13 cellular contexts compared by ENCODE assay signal in genomic region chr5:60210810-60211209, GRCh38.
DNase-seq lines count a peak whose midpoint lies in the region; ATAC-seq and TF ChIP-seq lines count a peak whose summit lies in the region.
"Had no signal": no experiment of that assay in that cellular context is flagged by ENCODE, and none has a peak within 500 bp of the region (broad histone marks: within the 10 kb centered on the region; RNA-seq: fewer than 3 reads in every experiment).

No MANE protein-coding gene starts in this region.

- H3F3A ChIP-seq in GM23248 (ENCODE audit: insufficient read depth): no peaks in the 10 kb centered on the region

- DNase-seq in AG04449 (ENCODE audit: low read depth, low spot score) (no peak), GM23248 (peak; percentile 2), WTC11 (ENCODE audit: low spot score) (peak; percentile 23), left kidney (ENCODE audit: low read depth, low spot score) (peak; percentile 16), ovary (no peak), activated gamma-delta T cell (lab: John Stamatoyannopoulos, UW) (no peak)
- DNase-seq: activated CD4-positive, alpha-beta T cell treated with anti-CD3 and anti-CD28 coated beads, Interleukin-2, amount 50 U/mL, for 4 hours; amniotic stem cell; heart right ventricle; NCI-H1105 had no signal

- in situ Hi-C loops in GM23248 (cut with MboI): no loop called here

- H3K36me3 Mint-ChIP-seq in WTC11: no peaks in the 10 kb centered on the region

- no peaks in the 10 kb centered on the region for H3K9me3 ChIP-seq in GM23248 (ENCODE audit: low read depth)
- H3K9me3 ChIP-seq in ovary: no peaks in the 10 kb centered on the region

- H3K27me3 ChIP-seq in GM23248 (replicated peaks; ENCODE audit: insufficient read depth): peaks cover 12% of the 10 kb centered on the region; the same call in 1 of the 2 replicates
- no peaks in the 10 kb centered on the region for H3K27me3 ChIP-seq in ovary
- H3K27me3 ChIP-seq: heart right ventricle had no signal

- ATAC-seq in WTC11 (peak; percentile 86), HG03354 (IDR thresholded peaks at IDR 0.05; ENCODE audit: poor library complexity, severe bottlenecking, unreplicated experiment) (no peak), GM21360 (IDR thresholded peaks at IDR 0.05; ENCODE audit: unreplicated experiment) (no peak)
- ATAC-seq: heart right ventricle had no signal

- H3K9me3 Mint-ChIP-seq in WTC11: no peaks in the 10 kb centered on the region

- TF ChIP-seq POLR2A in ovary (IDR thresholded peaks at IDR 0.05): no peak

- no peak overlapping the region for H3K27ac Mint-ChIP-seq in WTC11

- intact Hi-C loops in ovary (cut with DNase I): no loop called here

- peak overlapping the region; percentile 49 for H3K4me2 ChIP-seq in GM23248 (ENCODE audit: unreplicated experiment)

- H3K4me3 ChIP-seq in AG04449 (ENCODE audit: low read depth, low read length) (peak overlapping the region; percentile 25; the same call in 1 of the 2 replicates), GM23248 (peak overlapping the region; percentile 55), ovary (no peak overlapping the region)
- H3K4me3 ChIP-seq: SK-N-MC had no signal

- H3K9ac ChIP-seq in GM23248: no peak overlapping the region

- no peaks in the 10 kb centered on the region for H3K79me2 ChIP-seq in GM23248 (ENCODE audit: insufficient read depth)

- POLR2A ChIA-PET in AG04449 (lab: Yijun Ruan, JAX) (no interaction called here), WTC11 (lab: Charles Lee) (no interaction called here)

- CTCF ChIA-PET in AG04449 (lab: Yijun Ruan, JAX) (interaction anchor here (1.0 to 1.9 kb wide), 2 partner anchors 389 to 400 kb away, joined by 3 to 7 read pairs; no protein-coding TSS in a partner anchor), WTC11 (lab: Charles Lee) (interaction anchor here (0.9 to 1.0 kb wide), 2 partner anchors 76 to 397 kb away, joined by 3 to 5 read pairs; no protein-coding TSS in a partner anchor)

- H3K27ac ChIP-seq in GM23248 (no peak overlapping the region), ovary (no peak overlapping the region)
- H3K27ac ChIP-seq: SK-N-MC had no signal

- H2AFZ ChIP-seq in GM23248: peak overlapping the region; percentile 69

- H4K20me1 ChIP-seq in GM23248 (ENCODE audit: insufficient read depth): no peaks in the 10 kb centered on the region

- H3K36me3 ChIP-seq in GM23248 (ENCODE audit: low read depth): no peaks in the 10 kb centered on the region; the same call in 1 of the 2 replicates
- H3K36me3 ChIP-seq in ovary: no peaks in the 10 kb centered on the region
- H3K36me3 ChIP-seq: heart right ventricle had no signal

- 26 to 35% methylated on average over 17 of the region's 17 CpGs for WGBS in GM23248 (ENCODE audit: low coverage in 1 of 2, low lambda C conversion rate in 2 of 2, missing lambda C conversion rate in 2 of 2), 2 experiments
- WGBS in ovary, 3 donors: 78 to 92% (median 79%) methylated on average over 17 of the region's 17 CpGs

- H3K27me3 Mint-ChIP-seq in WTC11 (ENCODE audit: low read depth): no peaks in the 10 kb centered on the region

- H3K4me1 ChIP-seq in GM23248 (ENCODE audit: insufficient read depth): no peaks in the 10 kb centered on the region
- H3K4me1 ChIP-seq in ovary (ENCODE audit: insufficient read depth): no peaks in the 10 kb centered on the region

- TF ChIP-seq EP300 in ovary (IDR thresholded peaks at IDR 0.05): no peak

- peaks cover 9% of the 10 kb centered on the region for H3K4me1 Mint-ChIP-seq in WTC11

- TF ChIP-seq CTCF in AG04449 (IDR thresholded peaks at IDR 0.05; ENCODE audit: insufficient read depth, low read length, missing control alignments): no peak
- TF ChIP-seq CTCF in WTC11 (IDR thresholded peaks at IDR 0.05): no peak
- no peak for TF ChIP-seq CTCF in ovary (IDR thresholded peaks at IDR 0.05)

- H3K9me2 ChIP-seq in GM23248 (ENCODE audit: insufficient read depth): no peaks in the 10 kb centered on the region

- H3K4me3 Mint-ChIP-seq in WTC11: no peak overlapping the region

TF ChIP-seq in WTC11, 78 proteins besides CTCF, POLR2A, EP300 and RAD21 (continues in another document):
- TF ChIP-seq JAZF1 (CRISPR knock-in tag; IDR thresholded peaks at IDR 0.05) (no peak), NR1H2 (CRISPR knock-in tag; IDR thresholded peaks at IDR 0.05) (no peak), TP53 (CRISPR knock-in tag; IDR thresholded peaks at IDR 0.05) (no peak), MXD4 (CRISPR knock-in tag; IDR thresholded peaks at IDR 0.05; ENCODE audit: borderline replicate concordance) (no peak), IRF1 (CRISPR knock-in tag; IDR thresholded peaks at IDR 0.05) (no peak), PRRX2 (CRISPR knock-in tag; IDR thresholded peaks at IDR 0.05) (no peak), ZNF532 (CRISPR knock-in tag; IDR thresholded peaks at IDR 0.05; ENCODE audit: borderline replicate concordance) (no peak)
- TF ChIP-seq, protein P1, sequence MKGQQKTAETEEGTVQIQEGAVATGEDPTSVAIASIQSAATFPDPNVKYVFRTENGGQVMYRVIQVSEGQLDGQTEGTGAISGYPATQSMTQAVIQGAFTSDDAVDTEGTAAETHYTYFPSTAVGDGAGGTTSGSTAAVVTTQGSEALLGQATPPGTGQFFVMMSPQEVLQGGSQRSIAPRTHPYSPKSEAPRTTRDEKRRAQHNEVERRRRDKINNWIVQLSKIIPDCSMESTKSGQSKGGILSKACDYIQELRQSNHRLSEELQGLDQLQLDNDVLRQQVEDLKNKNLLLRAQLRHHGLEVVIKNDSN (CRISPR knock-in tag; IDR thresholded peaks at IDR 0.05): no peak
- TF ChIP-seq, protein P2, sequence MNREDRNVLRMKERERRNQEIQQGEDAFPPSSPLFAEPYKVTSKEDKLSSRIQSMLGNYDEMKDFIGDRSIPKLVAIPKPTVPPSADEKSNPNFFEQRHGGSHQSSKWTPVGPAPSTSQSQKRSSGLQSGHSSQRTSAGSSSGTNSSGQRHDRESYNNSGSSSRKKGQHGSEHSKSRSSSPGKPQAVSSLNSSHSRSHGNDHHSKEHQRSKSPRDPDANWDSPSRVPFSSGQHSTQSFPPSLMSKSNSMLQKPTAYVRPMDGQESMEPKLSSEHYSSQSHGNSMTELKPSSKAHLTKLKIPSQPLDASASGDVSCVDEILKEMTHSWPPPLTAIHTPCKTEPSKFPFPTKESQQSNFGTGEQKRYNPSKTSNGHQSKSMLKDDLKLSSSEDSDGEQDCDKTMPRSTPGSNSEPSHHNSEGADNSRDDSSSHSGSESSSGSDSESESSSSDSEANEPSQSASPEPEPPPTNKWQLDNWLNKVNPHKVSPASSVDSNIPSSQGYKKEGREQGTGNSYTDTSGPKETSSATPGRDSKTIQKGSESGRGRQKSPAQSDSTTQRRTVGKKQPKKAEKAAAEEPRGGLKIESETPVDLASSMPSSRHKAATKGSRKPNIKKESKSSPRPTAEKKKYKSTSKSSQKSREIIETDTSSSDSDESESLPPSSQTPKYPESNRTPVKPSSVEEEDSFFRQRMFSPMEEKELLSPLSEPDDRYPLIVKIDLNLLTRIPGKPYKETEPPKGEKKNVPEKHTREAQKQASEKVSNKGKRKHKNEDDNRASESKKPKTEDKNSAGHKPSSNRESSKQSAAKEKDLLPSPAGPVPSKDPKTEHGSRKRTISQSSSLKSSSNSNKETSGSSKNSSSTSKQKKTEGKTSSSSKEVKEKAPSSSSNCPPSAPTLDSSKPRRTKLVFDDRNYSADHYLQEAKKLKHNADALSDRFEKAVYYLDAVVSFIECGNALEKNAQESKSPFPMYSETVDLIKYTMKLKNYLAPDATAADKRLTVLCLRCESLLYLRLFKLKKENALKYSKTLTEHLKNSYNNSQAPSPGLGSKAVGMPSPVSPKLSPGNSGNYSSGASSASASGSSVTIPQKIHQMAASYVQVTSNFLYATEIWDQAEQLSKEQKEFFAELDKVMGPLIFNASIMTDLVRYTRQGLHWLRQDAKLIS (CRISPR knock-in tag; IDR thresholded peaks at IDR 0.05; ENCODE audit: borderline replicate concordance): no peak

Comparison
In these comparisons a context has a peak if more than half of its experiments do, and no peak if none do; other contexts are left out.
1. DNase-seq: peak in GM23248 (single experiment), WTC11 (single experiment) and left kidney (single experiment); none in AG04449 (single experiment), ovary (0 of 5) and activated gamma-delta T cell (single experiment).